Comparison of ENCODE assay signal across 1 cellular context in genomic region chr5:83095973-83096539, GRCh38.
TF ChIP-seq lines count a peak whose summit lies in the region.

No MANE protein-coding gene starts in this region.

TF ChIP-seq in H1, 55 proteins besides CTCF, POLR2A, EP300 and RAD21:
- TF ChIP-seq SIN3A (conservative IDR thresholded peaks at IDR 0.05 in 1 of 2, IDR thresholded peaks at IDR 0.05 in 1 of 2; ENCODE audit: low read depth in 1 of 2, low read length in 2 of 2) (no peak), GABPA (IDR thresholded peaks at IDR 0.05; ENCODE audit: borderline replicate concordance, insufficient read depth, low read length) (no peak), CHD1 (IDR thresholded peaks at IDR 0.05; ENCODE audit: low read depth, low read length) (no peak), GTF2F1 (IDR thresholded peaks at IDR 0.05; ENCODE audit: borderline replicate concordance, low read depth, low read length) (no peak), SP1 (IDR thresholded peaks at IDR 0.05; ENCODE audit: low read depth, low read length) (no peak), CBX8 (IDR thresholded peaks at IDR 0.05; ENCODE audit: borderline replicate concordance, low read depth, low read length) (no peak), EGR1 (IDR thresholded peaks at IDR 0.05; ENCODE audit: borderline replicate concordance, low read depth, low read length) (no peak), KDM1A (IDR thresholded peaks at IDR 0.05; ENCODE audit: borderline replicate concordance, low read length) (no peak), HDAC2 (IDR thresholded peaks at IDR 0.05; ENCODE audit: borderline replicate concordance in 1 of 2, low read depth in 2 of 2, low read length in 2 of 2) (no peak), TAF7 (optimal IDR thresholded peaks at IDR 0.05; ENCODE audit: borderline replicate concordance, low read depth, low read length) (no peak), ASH2L (IDR thresholded peaks at IDR 0.05; ENCODE audit: low read length) (no peak), PHF8 (conservative IDR thresholded peaks at IDR 0.05; ENCODE audit: low read depth, low read length) (no peak), CEBPB (IDR thresholded peaks at IDR 0.05; ENCODE audit: low read depth, low read length) (no peak)
